In genomic region chr17:79919862-79920720, GRCh38 we compare ENCODE assay signal across 2 cellular contexts.
TF ChIP-seq lines count a peak whose summit lies in the region.

No MANE protein-coding gene starts in this region.

TF ChIP-seq in IMR-90, 13 proteins besides CTCF, POLR2A, EP300 and RAD21:
- TF ChIP-seq CHD1 (IDR thresholded peaks at IDR 0.05; ENCODE audit: low read depth, low read length), result no peak
- TF ChIP-seq ELK1 (IDR thresholded peaks at IDR 0.05; ENCODE audit: borderline replicate concordance, low read depth, low read length), result no peak
- TF ChIP-seq SMC3 (IDR thresholded peaks at IDR 0.05; ENCODE audit: low read depth, low read length), result no peak
- TF ChIP-seq FOS (IDR thresholded peaks at IDR 0.05; ENCODE audit: low read depth, low read length), result no peak
TF ChIP-seq in IMR-90: peak in this region for 0.

TF ChIP-seq in H1, 55 proteins besides CTCF, POLR2A, EP300 and RAD21:
- TF ChIP-seq GABPA (IDR thresholded peaks at IDR 0.05; ENCODE audit: borderline replicate concordance, insufficient read depth, low read length) (no peak), MAFK (IDR thresholded peaks at IDR 0.05; ENCODE audit: low read depth, low read length) (no peak), NANOG (IDR thresholded peaks at IDR 0.05; ENCODE audit: insufficient read depth, low read depth, low read length, poor library complexity, severe bottlenecking) (no peak), ZNF274 (IDR thresholded peaks at IDR 0.05; ENCODE audit: borderline replicate concordance, extremely low read depth, low read length) (no peak), YY1 (IDR thresholded peaks at IDR 0.05; ENCODE audit: low read depth, low read length) (no peak), SP1 (IDR thresholded peaks at IDR 0.05; ENCODE audit: low read depth, low read length) (no peak), CBX8 (IDR thresholded peaks at IDR 0.05; ENCODE audit: borderline replicate concordance, low read depth, low read length) (no peak), USF2 (IDR thresholded peaks at IDR 0.05; ENCODE audit: low read length) (no peak), CTBP2 (IDR thresholded peaks at IDR 0.05; ENCODE audit: borderline replicate concordance, insufficient read depth, insufficient read length, low read length) (no peak), CREB1 (IDR thresholded peaks at IDR 0.05) (no peak), NRF1 (IDR thresholded peaks at IDR 0.05; ENCODE audit: low read depth, low read length) (no peak), CHD2 (IDR thresholded peaks at IDR 0.05; ENCODE audit: low read length) (no peak), CBX5 (IDR thresholded peaks at IDR 0.05; ENCODE audit: low read depth, low read length) (no peak), ATF2 (IDR thresholded peaks at IDR 0.05; ENCODE audit: low read length) (no peak), SP4 (IDR thresholded peaks at IDR 0.05; ENCODE audit: low read length) (no peak), HDAC2 (IDR thresholded peaks at IDR 0.05; ENCODE audit: borderline replicate concordance in 1 of 2, low read depth in 2 of 2, low read length in 2 of 2) (no peak), TAF1 (IDR thresholded peaks at IDR 0.05; ENCODE audit: low read depth, low read length) (no peak)
